In the genomic region with DNA sequence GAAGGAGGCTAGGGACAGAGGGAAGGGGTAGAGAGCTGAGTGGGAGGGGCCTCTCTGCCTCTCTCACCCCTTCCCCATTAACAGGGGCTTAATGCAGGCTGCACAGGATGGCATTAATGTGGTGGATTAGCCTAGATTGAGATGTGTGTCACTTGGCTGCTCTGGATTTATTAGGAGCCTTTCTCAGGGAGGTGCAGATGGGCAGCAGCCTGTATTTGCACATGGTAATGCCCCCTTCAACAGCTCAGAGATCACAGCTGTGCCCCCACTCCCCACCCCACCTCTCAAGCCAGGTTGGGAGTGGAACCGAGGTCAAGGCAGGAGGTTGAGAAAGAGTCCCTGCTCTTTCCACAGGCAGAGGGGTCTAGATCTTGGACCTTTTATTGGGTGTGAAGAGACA, we compare ENCODE assay signal across 27 cellular contexts. TPM values are rescaled to one million over a fixed set of nuclear protein-coding genes. Genes with fewer than 3 reads are reported as not detected.
"Had no signal": no experiment of that assay in that cellular context is flagged by ENCODE, and none has a peak within 500 bp of the region (broad histone marks: within the 10 kb centered on the region; RNA-seq: fewer than 3 reads in every experiment).

No MANE protein-coding gene starts in this region.

- H3K9me3 ChIP-seq: left ventricle myocardium inferior, lower lobe of right lung, neutrophil, psoas muscle, stomach, thoracic aorta, transverse colon had no signal

- H3K36me3 Mint-ChIP-seq: memory B cell, mesothelial cell of epicardium, natural killer cell had no signal

- ATAC-seq: left cardiac atrium, lower lobe of right lung, natural killer cell, psoas muscle, sciatic nerve had no signal

- H3K27ac Mint-ChIP-seq: memory B cell, mesothelial cell of epicardium, natural killer cell had no signal

- H3K27ac ChIP-seq: dorsolateral prefrontal cortex, hepatocyte, left ventricle myocardium inferior, lower lobe of right lung, neutrophil, psoas muscle, skin epidermis, stomach, thoracic aorta, transverse colon had no signal

- H3K9me3 Mint-ChIP-seq: memory B cell, mesothelial cell of epicardium, natural killer cell had no signal

- DNase-seq: cortex of kidney; dorsolateral prefrontal cortex; effector CD8-positive, alpha-beta T cell; foreskin melanocyte; head of caudate nucleus; kidney; left cardiac atrium; left ventricle myocardium inferior; lower lobe of right lung; natural killer cell; psoas muscle; retina; stimulated activated CD4-positive, alpha-beta T cell treated with anti-CD3 and anti-CD28 coated beads, Interleukin-2, amount 100 ng/mL, for 24 hours; stimulated activated CD4-positive, alpha-beta T cell treated with anti-CD3 and anti-CD28 coated beads, Interleukin-4, amount 100 ng/mL, for 4 hours; stimulated activated naive CD4-positive, alpha-beta T cell; stomach; substantia nigra; transverse colon had no signal

- H3K4me3 Mint-ChIP-seq: memory B cell, mesothelial cell of epicardium, natural killer cell had no signal

RNA-seq across cellular contexts. Expression of a gene that starts 7.3 kb away (rescaled TPM):
- total RNA-seq: hepatocyte, kidney, left cardiac atrium, lower lobe of right lung, mesothelial cell of epicardium, mucosa of gallbladder, natural killer cell, sciatic nerve, stomach, thoracic aorta, transverse colon, ureter had no signal

RNA-seq across cellular contexts. Expression of a gene that starts 7.9 kb away (rescaled TPM):
- total RNA-seq: hepatocyte, left ventricle myocardium inferior, mucosa of gallbladder, natural killer cell, sciatic nerve, stomach, thoracic aorta, transverse colon had no signal
